Comparison of ENCODE assay signal across 16 cellular contexts in the genomic region with DNA sequence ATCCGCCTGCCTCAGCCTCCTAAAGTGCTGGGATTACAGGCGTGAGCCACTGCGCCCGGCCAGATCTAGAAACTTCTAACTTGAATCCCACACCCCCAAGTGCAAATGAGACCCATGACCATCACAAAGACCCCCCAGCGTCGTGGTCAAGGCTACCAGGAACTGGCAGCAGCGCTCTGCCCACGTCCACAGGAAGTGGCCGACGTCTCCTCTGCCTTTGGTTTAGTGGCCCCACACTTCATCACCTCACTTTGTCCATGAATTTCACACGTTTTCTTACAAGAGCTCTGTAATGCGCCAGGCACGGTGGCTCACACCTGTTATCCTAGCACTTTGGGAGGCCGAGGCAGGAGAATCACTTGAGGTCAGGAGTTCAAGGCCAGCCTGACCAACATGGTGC. TPM values are rescaled to one million over a fixed set of nuclear protein-coding genes. Genes with fewer than 3 reads are reported as not detected.
A peak's percentile ranks its signal among the peaks of the same experiment; 100 is the strongest.
DNase-seq lines count a peak whose midpoint lies in the region; ATAC-seq and TF ChIP-seq lines count a peak whose summit lies in the region.
"Had no signal": no experiment of that assay in that cellular context is flagged by ENCODE, and none has a peak within 500 bp of the region (broad histone marks: within the 10 kb centered on the region; RNA-seq: fewer than 3 reads in every experiment).

No MANE protein-coding gene starts in this region.

- no peak overlapping the region for H3K4me3 ChIP-seq in H7 (ENCODE audit: insufficient read depth, low read depth, low read length)
- H3K4me3 ChIP-seq in osteoblast (ENCODE audit: insufficient read depth, low read length), result no peak overlapping the region

- H2AFZ ChIP-seq in osteoblast (ENCODE audit: low read length), result no peak overlapping the region

- H3K4me1 Mint-ChIP-seq in WTC11, result peaks cover 20% of the 10 kb centered on the region
- peaks cover 21% of the 10 kb centered on the region for H3K4me1 Mint-ChIP-seq in glutamatergic neuron (ENCODE audit: low read depth, unreplicated experiment)

- H3K4me2 ChIP-seq in osteoblast (ENCODE audit: insufficient read depth, low read length), result no peak overlapping the region
- H3K4me2 ChIP-seq: SK-N-SH had no signal

- H3K27me3 ChIP-seq in H7 (ENCODE audit: control insufficient read depth, insufficient read depth, low read length) (no peaks in the 10 kb centered on the region), osteoblast (ENCODE audit: insufficient read depth, low read length) (no peaks in the 10 kb centered on the region)

- POLR2A ChIA-PET in WTC11 (lab: Charles Lee), result no interaction called here

- H3K4me3 Mint-ChIP-seq in WTC11 (no peak overlapping the region), glutamatergic neuron (ENCODE audit: unreplicated experiment) (peak overlapping the region; percentile 42)
- H3K4me3 Mint-ChIP-seq: CD4-positive, CD25-positive, alpha-beta regulatory T cell; HFFc6 had no signal

- CTCF ChIA-PET in WTC11 (lab: Charles Lee), result interaction anchor here (0.9 to 2.4 kb wide), 18 partner anchors 17 to 593 kb away, joined by 3 to 30 read pairs (median 4); a partner anchor contains a TSS

- H3K36me3 Mint-ChIP-seq in WTC11 (no peaks in the 10 kb centered on the region), glutamatergic neuron (ENCODE audit: unreplicated experiment) (no peaks in the 10 kb centered on the region)

- H3K27ac ChIP-seq in osteoblast (ENCODE audit: low read depth, low read length), result no peak overlapping the region

- ATAC-seq in WTC11, result no peak
- no peak for ATAC-seq in GM21576 (IDR thresholded peaks at IDR 0.05; ENCODE audit: unreplicated experiment)

- H3K9me3 ChIP-seq in osteoblast (ENCODE audit: low read depth, low read length), result no peaks in the 10 kb centered on the region
- H3K9me3 ChIP-seq: SK-N-SH had no signal

- H3K79me2 ChIP-seq in osteoblast (ENCODE audit: insufficient read depth, low read length), result peaks cover 3% of the 10 kb centered on the region

- H3K36me3 ChIP-seq in H7 (replicated peaks; ENCODE audit: control insufficient read depth, insufficient read depth, low read length) (no peaks in the 10 kb centered on the region; the same call in 1 of the 2 replicates), osteoblast (ENCODE audit: insufficient read depth, low read length) (peaks cover 3% of the 10 kb centered on the region)

- no peaks in the 10 kb centered on the region for H4K20me1 ChIP-seq in osteoblast (ENCODE audit: insufficient read depth, low read length)

- no peaks in the 10 kb centered on the region for H3K9me3 Mint-ChIP-seq in WTC11
- peaks cover 15% of the 10 kb centered on the region for H3K9me3 Mint-ChIP-seq in glutamatergic neuron (ENCODE audit: unreplicated experiment)
- H3K9me3 Mint-ChIP-seq: HFFc6 had no signal

- DNase-seq in H7, result peak; percentile 41
- DNase-seq in WTC11 (ENCODE audit: low spot score), result no peak
- DNase-seq in glutamatergic neuron, result no peak
- DNase-seq in osteoblast (ENCODE audit: insufficient read length, low spot score, missing footprints), result peak; percentile 71
- no peak for DNase-seq in dedifferentiated amniotic fluid mesenchymal stem cell (ENCODE audit: extremely low spot score)
- DNase-seq in NCI-H2171 treated with DMSO at 0.1 percent for 48 hours (lab: John Stamatoyannopoulos, UW), result no peak
- DNase-seq in RKO (ENCODE audit: low spot score), result no peak
- DNase-seq: CD4-positive, CD25-positive, alpha-beta regulatory T cell; EL; HFFc6; NCI-H1105 treated with DMSO at 0.1 percent for 48 hours; NCI-H2029 treated with DMSO at 0.1 percent for 48 hours; NCI-H526; SIG-M5 had no signal

- 0 out of 2 replicates have a peak overlapping the region, but pooled peaks have one; percentile 34 for H3K27ac Mint-ChIP-seq in WTC11
- H3K27ac Mint-ChIP-seq in glutamatergic neuron (ENCODE audit: unreplicated experiment), result peak overlapping the region; percentile 22
- H3K27ac Mint-ChIP-seq: CD4-positive, CD25-positive, alpha-beta regulatory T cell; HFFc6 had no signal

- H3K27me3 Mint-ChIP-seq in WTC11 (ENCODE audit: low read depth), result no peaks in the 10 kb centered on the region
- peaks cover 28% of the 10 kb centered on the region for H3K27me3 Mint-ChIP-seq in glutamatergic neuron (ENCODE audit: unreplicated experiment)
- H3K27me3 Mint-ChIP-seq: CD4-positive, CD25-positive, alpha-beta regulatory T cell had no signal

- no peaks in the 10 kb centered on the region for H3K4me1 ChIP-seq in osteoblast (ENCODE audit: insufficient read depth, low read length)

- TF ChIP-seq CTCF in WTC11 (IDR thresholded peaks at IDR 0.05) (no peak), glutamatergic neuron (IDR thresholded peaks at IDR 0.05; ENCODE audit: partially characterized antibody, unreplicated experiment) (no peak), osteoblast (IDR thresholded peaks at IDR 0.05; ENCODE audit: extremely low read depth, low read depth, low read length) (no peak)

TF ChIP-seq in WTC11, 78 proteins besides CTCF, POLR2A, EP300 and RAD21 (continues in another document):
- TF ChIP-seq, protein P1, sequence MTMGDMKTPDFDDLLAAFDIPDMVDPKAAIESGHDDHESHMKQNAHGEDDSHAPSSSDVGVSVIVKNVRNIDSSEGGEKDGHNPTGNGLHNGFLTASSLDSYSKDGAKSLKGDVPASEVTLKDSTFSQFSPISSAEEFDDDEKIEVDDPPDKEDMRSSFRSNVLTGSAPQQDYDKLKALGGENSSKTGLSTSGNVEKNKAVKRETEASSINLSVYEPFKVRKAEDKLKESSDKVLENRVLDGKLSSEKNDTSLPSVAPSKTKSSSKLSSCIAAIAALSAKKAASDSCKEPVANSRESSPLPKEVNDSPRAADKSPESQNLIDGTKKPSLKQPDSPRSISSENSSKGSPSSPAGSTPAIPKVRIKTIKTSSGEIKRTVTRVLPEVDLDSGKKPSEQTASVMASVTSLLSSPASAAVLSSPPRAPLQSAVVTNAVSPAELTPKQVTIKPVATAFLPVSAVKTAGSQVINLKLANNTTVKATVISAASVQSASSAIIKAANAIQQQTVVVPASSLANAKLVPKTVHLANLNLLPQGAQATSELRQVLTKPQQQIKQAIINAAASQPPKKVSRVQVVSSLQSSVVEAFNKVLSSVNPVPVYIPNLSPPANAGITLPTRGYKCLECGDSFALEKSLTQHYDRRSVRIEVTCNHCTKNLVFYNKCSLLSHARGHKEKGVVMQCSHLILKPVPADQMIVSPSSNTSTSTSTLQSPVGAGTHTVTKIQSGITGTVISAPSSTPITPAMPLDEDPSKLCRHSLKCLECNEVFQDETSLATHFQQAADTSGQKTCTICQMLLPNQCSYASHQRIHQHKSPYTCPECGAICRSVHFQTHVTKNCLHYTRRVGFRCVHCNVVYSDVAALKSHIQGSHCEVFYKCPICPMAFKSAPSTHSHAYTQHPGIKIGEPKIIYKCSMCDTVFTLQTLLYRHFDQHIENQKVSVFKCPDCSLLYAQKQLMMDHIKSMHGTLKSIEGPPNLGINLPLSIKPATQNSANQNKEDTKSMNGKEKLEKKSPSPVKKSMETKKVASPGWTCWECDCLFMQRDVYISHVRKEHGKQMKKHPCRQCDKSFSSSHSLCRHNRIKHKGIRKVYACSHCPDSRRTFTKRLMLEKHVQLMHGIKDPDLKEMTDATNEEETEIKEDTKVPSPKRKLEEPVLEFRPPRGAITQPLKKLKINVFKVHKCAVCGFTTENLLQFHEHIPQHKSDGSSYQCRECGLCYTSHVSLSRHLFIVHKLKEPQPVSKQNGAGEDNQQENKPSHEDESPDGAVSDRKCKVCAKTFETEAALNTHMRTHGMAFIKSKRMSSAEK (CRISPR knock-in tag; IDR thresholded peaks at IDR 0.05; ENCODE audit: borderline replicate concordance), result no peak
- TF ChIP-seq, protein P2, sequence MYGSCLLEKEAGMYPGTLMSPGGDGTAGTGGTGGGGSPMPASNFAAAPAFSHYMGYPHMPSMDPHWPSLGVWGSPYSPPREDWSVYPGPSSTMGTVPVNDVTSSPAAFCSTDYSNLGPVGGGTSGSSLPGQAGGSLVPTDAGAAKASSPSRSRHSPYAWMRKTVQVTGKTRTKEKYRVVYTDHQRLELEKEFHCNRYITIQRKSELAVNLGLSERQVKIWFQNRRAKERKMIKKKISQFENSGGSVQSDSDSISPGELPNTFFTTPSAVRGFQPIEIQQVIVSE (CRISPR knock-in tag; IDR thresholded peaks at IDR 0.05; ENCODE audit: borderline replicate concordance), result no peak
- TF ChIP-seq NR1H2 (CRISPR knock-in tag; IDR thresholded peaks at IDR 0.05) (no peak), GTF2I (CRISPR knock-in tag; conservative IDR thresholded peaks at IDR 0.05) (no peak), MXD4 (CRISPR knock-in tag; IDR thresholded peaks at IDR 0.05; ENCODE audit: borderline replicate concordance) (no peak), TEAD4 (CRISPR knock-in tag; IDR thresholded peaks at IDR 0.05) (no peak)
- TF ChIP-seq, protein P3, sequence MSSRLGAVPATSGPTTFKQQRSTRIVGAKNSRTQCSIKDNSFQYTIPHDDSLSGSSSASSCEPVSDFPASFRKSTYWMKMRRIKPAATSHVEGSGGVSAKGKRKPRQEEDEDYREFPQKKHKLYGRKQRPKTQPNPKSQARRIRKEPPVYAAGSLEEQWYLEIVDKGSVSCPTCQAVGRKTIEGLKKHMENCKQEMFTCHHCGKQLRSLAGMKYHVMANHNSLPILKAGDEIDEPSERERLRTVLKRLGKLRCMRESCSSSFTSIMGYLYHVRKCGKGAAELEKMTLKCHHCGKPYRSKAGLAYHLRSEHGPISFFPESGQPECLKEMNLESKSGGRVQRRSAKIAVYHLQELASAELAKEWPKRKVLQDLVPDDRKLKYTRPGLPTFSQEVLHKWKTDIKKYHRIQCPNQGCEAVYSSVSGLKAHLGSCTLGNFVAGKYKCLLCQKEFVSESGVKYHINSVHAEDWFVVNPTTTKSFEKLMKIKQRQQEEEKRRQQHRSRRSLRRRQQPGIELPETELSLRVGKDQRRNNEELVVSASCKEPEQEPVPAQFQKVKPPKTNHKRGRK (CRISPR knock-in tag; IDR thresholded peaks at IDR 0.05; ENCODE audit: borderline replicate concordance), result no peak

RNA-seq across cellular contexts. Expression of a gene that starts 36.5 kb away (rescaled TPM):
- 8.2 and 8.3 TPM in 2 replicates for total RNA-seq in H7 (2014; rRNA removed; shearing (Covaris generic))
- total RNA-seq in WTC11 (2021) (18.9 to 22.0 TPM (median 21.8 TPM) in 3 replicates), glutamatergic neuron (ENCODE audit: unreplicated experiment) (13.7 TPM), osteoblast (8.8 and 9.4 TPM in 2 replicates)

RNA-seq across cellular contexts. Expression of a gene that starts 53.3 kb away (rescaled TPM):
- total RNA-seq in H7 (2014; rRNA removed; shearing (Covaris generic)), result 5,240 and 5,611 TPM in 2 replicates
- total RNA-seq in WTC11 (2021), result 4,967 to 5,221 TPM (median 5,193 TPM) in 3 replicates
- 6,176 TPM for total RNA-seq in glutamatergic neuron (ENCODE audit: unreplicated experiment)
- total RNA-seq in osteoblast, result 3,672 and 4,357 TPM in 2 replicates

RNA-seq across cellular contexts. Expression of a gene that starts 53.5 kb away (rescaled TPM):
- 44.3 and 61.9 TPM in 2 replicates for total RNA-seq in H7 (2014; rRNA removed; shearing (Covaris generic))
- 29.1 to 55.0 TPM (median 34.2 TPM) in 3 replicates for total RNA-seq in WTC11 (2021)
- total RNA-seq in glutamatergic neuron (ENCODE audit: unreplicated experiment), result 54.6 TPM
- 61.3 and 83.6 TPM in 2 replicates for total RNA-seq in osteoblast

Comparison
In these comparisons a context has a peak if more than half of its experiments do, and no peak if none do; other contexts are left out.
1. DNase-seq: peak in H7 (single experiment) and osteoblast (single experiment); none in WTC11 (single experiment), glutamatergic neuron (single experiment), dedifferentiated amniotic fluid mesenchymal stem cell (single experiment), NCI-H2171 treated with DMSO at 0.1 percent for 48 hours (single experiment) and RKO (single experiment).